9 cellular contexts compared by ENCODE assay signal in the genomic region with DNA sequence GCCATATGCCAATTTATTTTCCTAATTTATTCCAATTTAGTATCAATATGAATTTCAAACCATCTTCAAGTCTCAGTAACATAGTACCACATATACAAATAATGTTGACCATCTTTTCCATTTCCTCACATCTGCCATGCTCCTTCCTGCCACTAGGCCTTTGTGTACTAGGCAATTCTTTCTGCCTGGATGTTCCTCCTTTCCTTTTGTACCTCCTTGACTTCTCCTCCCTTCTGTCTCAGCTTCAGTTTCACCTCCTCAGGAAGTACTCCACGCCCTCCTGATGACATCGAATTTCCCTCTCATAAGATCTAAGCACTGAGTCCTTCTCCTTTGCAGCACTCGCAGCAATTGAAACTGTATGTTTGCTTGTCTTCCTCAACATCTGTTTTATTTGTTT. TPM values are rescaled to one million over a fixed set of nuclear protein-coding genes. Genes with fewer than 3 reads are reported as not detected.
A peak's percentile ranks its signal among the peaks of the same experiment; 100 is the strongest.
DNase-seq lines count a peak whose midpoint lies in the region; ATAC-seq, FAIRE-seq and TF ChIP-seq lines count a peak whose summit lies in the region.
"Had no signal": no experiment of that assay in that cellular context is flagged by ENCODE, and none has a peak within 500 bp of the region (broad histone marks: within the 10 kb centered on the region; RNA-seq: fewer than 3 reads in every experiment).

No MANE protein-coding gene starts in this region.

- no peaks in the 10 kb centered on the region for H3K9me3 ChIP-seq in PC-9 (ENCODE audit: insufficient read depth, low read depth)
- H3K9me3 ChIP-seq: SJSA1 had no signal

- H3K27me3 Mint-ChIP-seq in stimulated activated memory B cell treated with anti-CD40 and anti-IgM and Interleukin-4, amounts not matched to agents 10 μg/mL and 1 μg/mL and 100 μg/mL, for 72 hours, result no peaks in the 10 kb centered on the region

- no peak overlapping the region for H3K27ac ChIP-seq in PC-9

- no peaks in the 10 kb centered on the region for H3K36me3 ChIP-seq in PC-9 (ENCODE audit: low read depth)
- H3K36me3 ChIP-seq: SJSA1 had no signal

- H3K4me3 Mint-ChIP-seq in stimulated activated memory B cell treated with anti-CD40 and anti-IgM and Interleukin-4, amounts not matched to agents 10 μg/mL and 1 μg/mL and 100 μg/mL, for 72 hours, result peak overlapping the region; percentile 59

- peaks cover 5% of the 10 kb centered on the region for H3K36me3 Mint-ChIP-seq in stimulated activated memory B cell treated with anti-CD40 and anti-IgM and Interleukin-4, amounts not matched to agents 10 μg/mL and 1 μg/mL and 100 μg/mL, for 72 hours

- H3K79me2 ChIP-seq in PC-9 (ENCODE audit: low read depth), result no peaks in the 10 kb centered on the region

- DNase-seq in GM19239 (ENCODE audit: insufficient read length, low spot score), result no peak
- no peak for DNase-seq in PC-9
- DNase-seq in fibroblast of the aortic adventitia (ENCODE audit: low read depth), result peak; percentile 41
- DNase-seq in foreskin melanocyte, result no peak
- no peak for DNase-seq in activated T-cell treated with anti-CD3 and anti-CD28 coated beads, Interleukin-2, amount 50 U/mL, for 48 hours

- CTCF ChIA-PET in PC-9 (lab: Charles Lee), result no interaction called here

- H2AFZ ChIP-seq in PC-9, result 0 out of 2 replicates have a peak overlapping the region, but pooled peaks have one; percentile 4

- POLR2A ChIA-PET in PC-9 (lab: Charles Lee; ENCODE audit: unreplicated experiment), result no interaction called here

- peak overlapping the region; percentile 81 for H3K27ac Mint-ChIP-seq in stimulated activated memory B cell treated with anti-CD40 and anti-IgM and Interleukin-4, amounts not matched to agents 10 μg/mL and 1 μg/mL and 100 μg/mL, for 72 hours

- peak; percentile 96 for FAIRE-seq in GM19239 (lab: Jason Lieb, UNC)

- H3K4me1 ChIP-seq in PC-9 (replicated peaks; ENCODE audit: insufficient read depth), result no peaks in the 10 kb centered on the region

- ATAC-seq in stimulated activated memory B cell treated with anti-CD40 and anti-IgM and Interleukin-4, amounts not matched to agents 10 μg/mL and 1 μg/mL and 100 μg/mL, for 72 hours, result no peak
- ATAC-seq in HG02623 (IDR thresholded peaks at IDR 0.05; ENCODE audit: unreplicated experiment), result no peak
- ATAC-seq in HG02884 (IDR thresholded peaks at IDR 0.05; ENCODE audit: unreplicated experiment), result no peak

- H3F3A ChIP-seq in PC-9 (ENCODE audit: insufficient read depth, low read depth), result no peaks in the 10 kb centered on the region

- no peak overlapping the region for H3K4me2 ChIP-seq in PC-9

- TF ChIP-seq CTCF in PC-9 (conservative IDR thresholded peaks at IDR 0.05), result no peak
- TF ChIP-seq CTCF in fibroblast of the aortic adventitia (IDR thresholded peaks at IDR 0.05; ENCODE audit: insufficient read depth, low read length), result peak; percentile 59

- H4K20me1 ChIP-seq in PC-9 (ENCODE audit: insufficient read depth), result no peaks in the 10 kb centered on the region

- H3K9me3 Mint-ChIP-seq in stimulated activated memory B cell treated with anti-CD40 and anti-IgM and Interleukin-4, amounts not matched to agents 10 μg/mL and 1 μg/mL and 100 μg/mL, for 72 hours, result no peaks in the 10 kb centered on the region

- peaks cover 82% of the 10 kb centered on the region for H3K4me1 Mint-ChIP-seq in stimulated activated memory B cell treated with anti-CD40 and anti-IgM and Interleukin-4, amounts not matched to agents 10 μg/mL and 1 μg/mL and 100 μg/mL, for 72 hours

- no peaks in the 10 kb centered on the region for H3K9me2 ChIP-seq in PC-9 (ENCODE audit: insufficient read depth)

- H3K4me3 ChIP-seq in PC-9 (no peak overlapping the region), fibroblast of the aortic adventitia (ENCODE audit: low read depth, low read length) (no peak overlapping the region)
- H3K4me3 ChIP-seq: SJSA1 had no signal

- BruUV-seq in PC-9 (replicated peaks; lab: Mats Ljungman, UMichigan), result no TSS peak

- no peaks in the 10 kb centered on the region for H3K27me3 ChIP-seq in PC-9 (ENCODE audit: insufficient read depth, low read depth)
- H3K27me3 ChIP-seq: SJSA1 had no signal

- intact Hi-C loops in PC-9 (cut with micrococcal nuclease; ENCODE audit: unreplicated experiment), result no loop called here

RNA-seq across cellular contexts. Expression of gene MEF2C, which starts 53.9 kb away (rescaled TPM):
- total RNA-seq in PC-9 (2021) (1.6 and 2.5 TPM in 2 replicates), fibroblast of the aortic adventitia (ENCODE audit: low replicate concordance) (23.5 and 38.6 TPM in 2 replicates)
